Comparison of ENCODE assay signal across 23 cellular contexts in the genomic region with DNA sequence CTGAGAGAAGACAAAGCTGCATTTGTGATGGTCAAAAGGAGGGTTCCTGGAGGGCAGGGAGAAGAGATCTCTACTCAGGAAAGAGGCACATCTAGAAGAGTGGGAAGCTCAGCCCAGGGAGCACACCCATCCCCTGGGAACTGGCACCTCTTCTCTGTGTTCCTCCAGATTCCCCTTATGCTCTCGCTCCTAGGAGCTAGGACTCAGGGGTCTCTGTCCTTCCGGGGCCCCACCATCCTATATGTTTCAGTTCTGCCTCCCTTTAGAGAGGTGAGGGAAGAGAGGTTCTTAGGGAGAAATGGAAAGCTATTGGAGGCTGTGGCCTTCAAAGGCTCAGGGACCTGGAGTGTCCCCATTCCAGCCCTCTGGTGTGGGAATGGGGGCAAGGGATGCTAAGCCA. TPM values are rescaled to one million over a fixed set of nuclear protein-coding genes. Genes with fewer than 3 reads are reported as not detected.
A peak's percentile ranks its signal among the peaks of the same experiment; 100 is the strongest.
DNase-seq lines count a peak whose midpoint lies in the region; ATAC-seq, FAIRE-seq and TF ChIP-seq lines count a peak whose summit lies in the region.
"Had no signal": no experiment of that assay in that cellular context is flagged by ENCODE, and none has a peak within 500 bp of the region (broad histone marks: within the 10 kb centered on the region; RNA-seq: fewer than 3 reads in every experiment).

No MANE protein-coding gene starts in this region.

- no peaks in the 10 kb centered on the region for H3K79me1 ChIP-seq in H1 (ENCODE audit: low read depth, low read length)

- TF ChIP-seq POLR2A in H1 (IDR thresholded peaks at IDR 0.05; ENCODE audit: control extremely low read depth in 1 of 2, low read depth in 2 of 2, low read length in 2 of 2) = no peak

- 93% methylated on average over 2 of the region's 2 CpGs; no CpG with 5 or more reads in 1 of the 2 experiments for WGBS in H1 (ENCODE audit: extremely low coverage in 1 of 2, insufficient coverage in 1 of 2, insufficient read length in 1 of 2, insufficient replicate concordance in 2 of 2, low coverage in 1 of 2, low lambda C conversion rate in 2 of 2, missing lambda C conversion rate in 1 of 2), 2 experiments

- no peak overlapping the region for H4K8ac ChIP-seq in H1 (ENCODE audit: extremely low read depth, insufficient read depth, low read length)

- H3K4me1 Mint-ChIP-seq in natural killer cell treated with Interleukin-12 subunit alpha and Interleukin-12 subunit beta and Interleukin-15 and Interleukin-18, amount 100 ng/mL, for 72 hours (ENCODE audit: low read depth in 2 of 2) = peaks cover 20 to 32% of the 10 kb centered on the region in 2 donors
- H3K4me1 Mint-ChIP-seq in natural killer cell = peaks cover 20 to 29% of the 10 kb centered on the region in 2 donors

- H3K18ac ChIP-seq in H1 (ENCODE audit: extremely low read depth, low read length) = no peak overlapping the region

- H2BK120ac ChIP-seq in H1 (replicated peaks; ENCODE audit: low read depth, low read length) = no peak overlapping the region

- H3K14ac ChIP-seq in H1 (ENCODE audit: insufficient read length) = no peak overlapping the region

- H3K27me3 Mint-ChIP-seq in natural killer cell treated with Interleukin-12 subunit alpha and Interleukin-12 subunit beta and Interleukin-15 and Interleukin-18, amount 100 ng/mL, for 72 hours = peaks cover 8 to 14% of the 10 kb centered on the region in 2 donors
- H3K27me3 Mint-ChIP-seq in natural killer cell (ENCODE audit: low read depth in 2 of 2) = peaks cover 0 to 19% of the 10 kb centered on the region in 2 donors

- H4K20me1 ChIP-seq in H1 (replicated peaks in 1 of 2; ENCODE audit: control insufficient read depth in 1 of 2, insufficient read depth in 2 of 2, low read length in 2 of 2) (no peaks in the 10 kb centered on the region), osteoblast (ENCODE audit: insufficient read depth, low read length) (no peaks in the 10 kb centered on the region)

- H3K4me2 ChIP-seq in H1 (ENCODE audit: insufficient read depth in 1 of 2, low read depth in 2 of 2, low read length in 2 of 2) (no peak overlapping the region), osteoblast (ENCODE audit: insufficient read depth, low read length) (no peak overlapping the region)

- H2BK12ac ChIP-seq in H1 (ENCODE audit: low read depth, low read length) = no peak overlapping the region

- no peak overlapping the region; the same call in 1 of the 2 replicates for H2AK5ac ChIP-seq in H1 (ENCODE audit: low read depth, low read length)

- H2BK15ac ChIP-seq in H1 (ENCODE audit: low read length) = peak overlapping the region; percentile 61

- no peak for FAIRE-seq in H1 (lab: Jason Lieb, UNC)
- FAIRE-seq: A549, D721Med, G401.6, GM12891, GM18507 had no signal

- TF ChIP-seq RAD21 in H1 (IDR thresholded peaks at IDR 0.05 in 1 of 2, conservative IDR thresholded peaks at IDR 0.05 in 1 of 2; ENCODE audit: low read depth in 2 of 2, low read length in 2 of 2) = no peak

- H3K4me3 ChIP-seq in H1 (ENCODE audit: extremely low read depth in 1 of 4, insufficient read depth in 2 of 4, low read depth in 3 of 4, low read length in 4 of 4) (no peak overlapping the region), osteoblast (ENCODE audit: insufficient read depth, low read length) (no peak overlapping the region)

- intact Hi-C loops in natural killer cell (cut with micrococcal nuclease) = loop anchor here (10.0 kb wide), 2 partner anchors 235 to 325 kb away; partner anchors contain the start of gene SLC16A1

- H3K4ac ChIP-seq in H1 (replicated peaks; ENCODE audit: insufficient read length, low read depth, low read length) = no peak overlapping the region

- H4K5ac ChIP-seq in H1 (ENCODE audit: insufficient read length, low read depth, low read length) = no peak overlapping the region

- no peak overlapping the region for H3K27ac Mint-ChIP-seq in natural killer cell treated with Interleukin-12 subunit alpha and Interleukin-12 subunit beta and Interleukin-15 and Interleukin-18, amount 100 ng/mL, for 72 hours
- no peak overlapping the region for H3K27ac Mint-ChIP-seq in natural killer cell
- H3K27ac Mint-ChIP-seq: B cell; CD4-positive, alpha-beta T cell; CD8-positive, alpha-beta T cell had no signal

- H4K91ac ChIP-seq in H1 (replicated peaks; ENCODE audit: insufficient read length, low read length) = no peak overlapping the region

- H3K27ac ChIP-seq in H1 (ENCODE audit: low read depth, low read length) = no peak overlapping the region
- no peak overlapping the region for H3K27ac ChIP-seq in osteoblast (ENCODE audit: low read depth, low read length)
- H3K27ac ChIP-seq: 22Rv1; BLaER1 treated with 17β-estradiol and CSF1 and Interleukin-3, amounts not matched to agents 10 nM and 100 nM; C4-2B had no signal

- POLR2A ChIA-PET in H1 (lab: Charles Lee; ENCODE audit: partially characterized antibody) = interaction anchor here (0.5 to 1.5 kb wide), 7 partner anchors 25 to 323 kb away, joined by 3 to 10 read pairs (median 4); no protein-coding TSS in a partner anchor

- CTCF ChIA-PET in H1 (lab: Charles Lee; ENCODE audit: partially characterized antibody) = interaction anchor here (0.6 to 14.2 kb wide), 26 partner anchors 8 to 353 kb away, joined by 3 to 547 read pairs (median 5); partner anchors contain the start of gene LRIG2

- TF ChIP-seq EP300 in H1 (IDR thresholded peaks at IDR 0.05; ENCODE audit: borderline replicate concordance in 1 of 2, low read depth in 2 of 2, low read length in 2 of 2) = no peak

- H3K36me3 Mint-ChIP-seq in natural killer cell treated with Interleukin-12 subunit alpha and Interleukin-12 subunit beta and Interleukin-15 and Interleukin-18, amount 100 ng/mL, for 72 hours = no peaks in the 10 kb centered on the region
- no peaks in the 10 kb centered on the region for H3K36me3 Mint-ChIP-seq in natural killer cell
- H3K36me3 Mint-ChIP-seq: CD8-positive, alpha-beta T cell had no signal

- H3K27me3 ChIP-seq in H1 (replicated peaks in 1 of 4; ENCODE audit: control insufficient read depth in 3 of 4, extremely low read depth in 1 of 4, insufficient read depth in 3 of 4, low read length in 3 of 4) (peaks cover 0 to 33% (median 20%) of the 10 kb centered on the region in 4 experiments; a peak in 5 of 7 replicates), osteoblast (ENCODE audit: insufficient read depth, low read length) (no peaks in the 10 kb centered on the region)

- H3K4me1 ChIP-seq in H1 (replicated peaks in 1 of 4; ENCODE audit: control insufficient read depth in 3 of 4, insufficient read depth in 4 of 4, low read length in 3 of 4) = peaks cover 8 to 25% (median 17%) of the 10 kb centered on the region in 4 experiments
- H3K4me1 ChIP-seq in osteoblast (ENCODE audit: insufficient read depth, low read length) = peaks cover 26% of the 10 kb centered on the region
- H3K4me1 ChIP-seq: A549 had no signal

- DNase-seq in natural killer cell treated with Interleukin-12 subunit alpha and Interleukin-12 subunit beta and Interleukin-15 and Interleukin-18, amount 100 ng/mL, for 72 hours (ENCODE audit: low spot score) = peak; percentile 40
- DNase-seq in natural killer cell (no peak), H1 (ENCODE audit: low read depth in 1 of 2, low spot score in 2 of 2) (no peak), osteoblast (ENCODE audit: insufficient read length, low spot score, missing footprints) (peak; percentile 56), HUDEP-2 (lab: John Stamatoyannopoulos, UW; ENCODE audit: unreplicated experiment in 76 of 76) (no peak), NCI-H2196 treated with DMSO at 0.1 percent for 48 hours (lab: John Stamatoyannopoulos, UW; ENCODE audit: unreplicated experiment) (no peak)
- no peak for DNase-seq in activated CD8-positive, alpha-beta memory T cell treated with anti-CD3 and anti-CD28 coated beads for 24 hours
- DNase-seq: AML-193; Caco-2; Calu3; CD4-positive, alpha-beta T cell; CD8-positive, alpha-beta T cell; DMS79 treated with DMSO at 0.1 percent for 48 hours; GF-D8 had no signal

- no peak for ATAC-seq in natural killer cell treated with Interleukin-12 subunit alpha and Interleukin-12 subunit beta and Interleukin-15 and Interleukin-18, amount 100 ng/mL, for 72 hours
- no peak for ATAC-seq in natural killer cell
- ATAC-seq: A549; CD8-positive, alpha-beta T cell had no signal

- H3K79me2 ChIP-seq in H1 (ENCODE audit: control insufficient read depth in 1 of 2, insufficient read depth in 2 of 2, low read length in 2 of 2) (no peaks in the 10 kb centered on the region), osteoblast (ENCODE audit: insufficient read depth, low read length) (no peaks in the 10 kb centered on the region)

- TF ChIP-seq CTCF in natural killer cell (IDR thresholded peaks at IDR 0.05) (no peak), H1 (IDR thresholded peaks at IDR 0.05; ENCODE audit: control extremely low read depth in 1 of 3, insufficient read depth in 1 of 3, low read depth in 1 of 3, low read length in 3 of 3) (no peak), osteoblast (IDR thresholded peaks at IDR 0.05; ENCODE audit: extremely low read depth, low read depth, low read length) (no peak)

- H3K23me2 ChIP-seq in H1 (ENCODE audit: low read depth, low read length) = peaks cover 10% of the 10 kb centered on the region

- H3K23ac ChIP-seq in H1 (ENCODE audit: insufficient read length) = no peak overlapping the region

- H3K4me3 Mint-ChIP-seq in natural killer cell treated with Interleukin-12 subunit alpha and Interleukin-12 subunit beta and Interleukin-15 and Interleukin-18, amount 100 ng/mL, for 72 hours = no peak overlapping the region
- no peak overlapping the region for H3K4me3 Mint-ChIP-seq in natural killer cell
- H3K4me3 Mint-ChIP-seq: B cell; CD4-positive, alpha-beta T cell; CD8-positive, alpha-beta T cell had no signal

- no peak overlapping the region for H2BK5ac ChIP-seq in H1 (ENCODE audit: low read depth, low read length)

- no peaks in the 10 kb centered on the region for H3K9me3 Mint-ChIP-seq in natural killer cell treated with Interleukin-12 subunit alpha and Interleukin-12 subunit beta and Interleukin-15 and Interleukin-18, amount 100 ng/mL, for 72 hours
- H3K9me3 Mint-ChIP-seq in natural killer cell = no peaks in the 10 kb centered on the region
- H3K9me3 Mint-ChIP-seq: CD4-positive, alpha-beta T cell; CD8-positive, alpha-beta T cell had no signal

- H3K56ac ChIP-seq in H1 (replicated peaks; ENCODE audit: insufficient read length, low read depth, low read length) = no peak overlapping the region

- no peak overlapping the region for H3K9ac ChIP-seq in H1 (replicated peaks in 1 of 4; ENCODE audit: extremely low read depth in 1 of 4, low read depth in 3 of 4, low read length in 3 of 4)

- H3K9me3 ChIP-seq in H1 (ENCODE audit: insufficient read depth in 2 of 2, low read depth in 1 of 2, low read length in 1 of 2) (no peaks in the 10 kb centered on the region), osteoblast (ENCODE audit: low read depth, low read length) (no peaks in the 10 kb centered on the region)
- H3K9me3 ChIP-seq: A549; BLaER1 treated with 17β-estradiol and CSF1 and Interleukin-3, amounts not matched to agents 10 nM and 100 nM; Caco-2 had no signal

- H2AFZ ChIP-seq in H1 (ENCODE audit: low read length) (no peak overlapping the region), osteoblast (ENCODE audit: low read length) (no peak overlapping the region)

- H2BK20ac ChIP-seq in H1 (ENCODE audit: low read length) = no peak overlapping the region

- H3K36me3 ChIP-seq in H1 (ENCODE audit: control insufficient read depth in 2 of 4, insufficient read depth in 4 of 4, low read length in 3 of 4) (no peaks in the 10 kb centered on the region), osteoblast (ENCODE audit: insufficient read depth, low read length) (no peaks in the 10 kb centered on the region)
- H3K36me3 ChIP-seq: BLaER1 treated with 17β-estradiol and CSF1 and Interleukin-3, amounts not matched to agents 10 nM and 100 nM had no signal

RNA-seq across cellular contexts. Expression of gene PPM1J, which starts 4.6 kb away (rescaled TPM):
- not detected for total RNA-seq in natural killer cell treated with Interleukin-12 subunit alpha and Interleukin-12 subunit beta and Interleukin-15 and Interleukin-18, amount 100 ng/mL, for 72 hours
- total RNA-seq in natural killer cell (under 1 TPM in 1 of 3 donors, not detected in 2; 0.26 TPM), osteoblast (0.59 and 1.1 TPM in 2 replicates)
- total RNA-seq in H1 (2021; fragmentation: NEBNext Ultra II Directional; extraction: Animal tissue kit (Norgen Biotek cat#: 25700)) = 17.5 and 19.4 TPM in 2 replicates
- polyA plus RNA-seq in H1 (2011; rRNA removed) = 31.6 and 45.4 TPM in 2 replicates
- 43.8 TPM for polyA plus RNA-seq in H1 (2011; cell fraction: cytosol; rRNA removed)
- polyA plus RNA-seq in H1 (2011; cell fraction: nucleus; rRNA removed) = 101 TPM
- polyA plus RNA-seq in H1 (2012, experiment 1 of 2) = 15.5 to 27.2 TPM (median 24.1 TPM) in 4 replicates
- 18.6 TPM for polyA plus RNA-seq in H1 (2012, experiment 2 of 2)
- polyA plus RNA-seq in H1 (2013, experiment 1 of 2) = 12.4 TPM
- polyA plus RNA-seq in H1 (2013, experiment 2 of 2) = 12.1 TPM
- 10.0 and 10.3 TPM in 2 replicates for polyA minus RNA-seq in H1 (2011; rRNA and poly(A)+ RNA removed)
- polyA minus RNA-seq in H1 (2011; cell fraction: cytosol; rRNA and poly(A)+ RNA removed) = 7.5 TPM
- 10.1 TPM for polyA minus RNA-seq in H1 (2011; cell fraction: nucleus; rRNA and poly(A)+ RNA removed)

RNA-seq across cellular contexts. Expression of gene RHOC, which starts 12.8 kb away (rescaled TPM):
- total RNA-seq in natural killer cell treated with Interleukin-12 subunit alpha and Interleukin-12 subunit beta and Interleukin-15 and Interleukin-18, amount 100 ng/mL, for 72 hours = 100 to 1,000 TPM in 1 of 2 donors, 10 to 100 TPM in 1; 77.2 to 132 TPM
- total RNA-seq in natural killer cell = 100 to 1,000 TPM; 161 to 199 (median 195) TPM
- 53.6 and 57.6 TPM in 2 replicates for total RNA-seq in H1 (2021; fragmentation: NEBNext Ultra II Directional; extraction: Animal tissue kit (Norgen Biotek cat#: 25700))
- 97.5 and 114 TPM in 2 replicates for polyA plus RNA-seq in H1 (2011; rRNA removed)
- polyA plus RNA-seq in H1 (2011; cell fraction: cytosol; rRNA removed) = 144 TPM
- polyA plus RNA-seq in H1 (2011; cell fraction: nucleus; rRNA removed) = 140 TPM
- 72.9 to 87.5 TPM (median 81.0 TPM) in 4 replicates for polyA plus RNA-seq in H1 (2012, experiment 1 of 2)
- 73.2 TPM for polyA plus RNA-seq in H1 (2012, experiment 2 of 2)
- 52.9 TPM for polyA plus RNA-seq in H1 (2013, experiment 1 of 2)
- polyA plus RNA-seq in H1 (2013, experiment 2 of 2) = 48.6 TPM
- 89.0 and 98.9 TPM in 2 replicates for polyA minus RNA-seq in H1 (2011; rRNA and poly(A)+ RNA removed)
- polyA minus RNA-seq in H1 (2011; cell fraction: cytosol; rRNA and poly(A)+ RNA removed) = 30.7 TPM
- 32.1 TPM for polyA minus RNA-seq in H1 (2011; cell fraction: nucleus; rRNA and poly(A)+ RNA removed)
- total RNA-seq in osteoblast = 276 and 325 TPM in 2 replicates

RNA-seq across cellular contexts. Expression of gene MOV10, which starts 45.2 kb away (rescaled TPM):
- total RNA-seq in natural killer cell treated with Interleukin-12 subunit alpha and Interleukin-12 subunit beta and Interleukin-15 and Interleukin-18, amount 100 ng/mL, for 72 hours = 10 to 100 TPM; 71.0 to 78.0 TPM
- total RNA-seq in natural killer cell = 100 to 1,000 TPM in 2 of 3 donors, 10 to 100 TPM in 1; 87.9 to 124 (median 119) TPM
- 105 and 109 TPM in 2 replicates for total RNA-seq in H1 (2021; fragmentation: NEBNext Ultra II Directional; extraction: Animal tissue kit (Norgen Biotek cat#: 25700))
- 57.3 and 83.7 TPM in 2 replicates for polyA plus RNA-seq in H1 (2011; rRNA removed)
- 57.8 TPM for polyA plus RNA-seq in H1 (2011; cell fraction: cytosol; rRNA removed)
- polyA plus RNA-seq in H1 (2011; cell fraction: nucleus; rRNA removed) = 261 TPM
- polyA plus RNA-seq in H1 (2012, experiment 1 of 2) = 56.1 to 92.2 TPM (median 86.3 TPM) in 4 replicates
- polyA plus RNA-seq in H1 (2012, experiment 2 of 2) = 76.0 TPM
- 93.2 TPM for polyA plus RNA-seq in H1 (2013, experiment 1 of 2)
- 79.8 TPM for polyA plus RNA-seq in H1 (2013, experiment 2 of 2)
- 44.2 and 65.2 TPM in 2 replicates for polyA minus RNA-seq in H1 (2011; rRNA and poly(A)+ RNA removed)
- 48.4 TPM for polyA minus RNA-seq in H1 (2011; cell fraction: cytosol; rRNA and poly(A)+ RNA removed)
- polyA minus RNA-seq in H1 (2011; cell fraction: nucleus; rRNA and poly(A)+ RNA removed) = 79.2 TPM
- total RNA-seq in osteoblast = 35.1 and 38.7 TPM in 2 replicates

Comparison
In these comparisons a context has a peak if more than half of its experiments do, and no peak if none do; other contexts are left out.
1. DNase-seq: peak in natural killer cell treated with Interleukin-12 subunit alpha and Interleukin-12 subunit beta and Interleukin-15 and Interleukin-18, amount 100 ng/mL, for 72 hours (single experiment) and osteoblast (single experiment); none in natural killer cell (single experiment), H1 (0 of 2), HUDEP-2 (0 of 76), activated CD8-positive, alpha-beta memory T cell treated with anti-CD3 and anti-CD28 coated beads for 24 hours (single experiment) and NCI-H2196 treated with DMSO at 0.1 percent for 48 hours (single experiment).